Comparison of ENCODE assay signal across 36 cellular contexts in the genomic region with DNA sequence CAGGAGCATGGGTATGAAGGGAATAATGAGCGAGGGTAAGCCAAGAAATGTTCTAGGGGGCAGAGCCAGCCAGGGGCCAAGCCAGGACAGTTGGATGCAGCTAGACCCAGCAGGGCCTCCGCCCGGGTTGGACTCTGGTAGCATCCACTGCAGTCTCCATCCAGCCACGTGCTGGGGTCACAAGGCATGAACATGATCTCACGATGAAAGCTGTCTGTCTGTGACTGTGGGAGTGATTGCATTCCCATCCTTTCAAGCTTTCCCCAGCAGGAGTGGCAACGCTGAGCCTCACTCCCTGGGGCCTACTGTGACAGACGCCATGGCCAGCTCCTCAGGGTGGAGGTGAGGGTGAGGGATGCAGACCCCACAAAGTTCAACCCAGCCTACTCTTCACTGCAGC. TPM values are rescaled to one million over a fixed set of nuclear protein-coding genes. Genes with fewer than 3 reads are reported as not detected.
"Had no signal": no experiment of that assay in that cellular context is flagged by ENCODE, and none has a peak within 500 bp of the region (broad histone marks: within the 10 kb centered on the region; RNA-seq: fewer than 3 reads in every experiment).

No MANE protein-coding gene starts in this region.

- H3K27ac Mint-ChIP-seq: activated B cell treated with CpG ODN at 0.5 μM for 24 hours; activated CD4-positive, alpha-beta memory T cell treated with anti-CD3 and anti-CD28 coated beads for 36 hours; activated CD4-positive, alpha-beta T cell treated with anti-CD3 and anti-CD28 coated beads, Interleukin-2, amount 10 ng/mL, durations not matched to agents 24 days and 14 days; activated CD8-positive, alpha-beta T cell treated with anti-CD3 and anti-CD28 coated beads for 36 hours; activated naive CD4-positive, alpha-beta T cell treated with anti-CD3 and anti-CD28 coated beads for 36 hours; activated naive CD4-positive, alpha-beta T cell treated with anti-CD3 and anti-CD28 coated beads, Interleukin-2, amount 50 U/mL, for 72 hours; activated naive CD8-positive, alpha-beta T cell treated with anti-CD3 and anti-CD28 coated beads for 36 hours; activated T-cell treated with anti-CD3 and anti-CD28 coated beads, Interleukin-2, amount 50 U/mL, for 72 hours; activated T-helper 1 cell treated with anti-CD3 and anti-CD28 coated beads, Interleukin-12 subunit alpha, Interleukin-12 subunit beta, Interleukin-2, Interleukin-4 antibody, amounts not matched to agents 30 ng/mL and 10 ng/mL and 1 ng/mL, durations not matched to agents 14 hours and 24 hours and 36 hours; activated T-helper 17 cell treated with anti-CD3 and anti-CD28 coated beads, Interleukin-2, amount 50 U/mL, for 72 hours; T-helper 1 cell treated with Interleukin-12 subunit alpha and Interleukin-12 subunit beta and Interleukin-4 antibody, amounts not matched to agents 30 μg/mL and 1 μg/mL, for 36 hours; T-helper 2 cell treated with Interferon-gamma antibody and Interleukin-4, amounts not matched to agents 5 μg/mL and 100 μg/mL, for 36 hours had no signal

- DNase-seq: activated B cell treated with CpG ODN at 0.5 μM for 24 hours; activated CD4-positive, alpha-beta memory T cell treated with anti-CD3 and anti-CD28 coated beads for 36 hours; activated CD4-positive, alpha-beta T cell treated with anti-CD3 and anti-CD28 coated beads for 4 hours; activated CD4-positive, alpha-beta T cell treated with anti-CD3 and anti-CD28 coated beads, Interleukin-2, amount 10 ng/mL, durations not matched to agents 24 days and 14 days; activated CD4-positive, alpha-beta T cell treated with anti-CD3 and anti-CD28 coated beads, Interleukin-2, amount 50 U/mL, for 1 hour; activated CD4-positive, alpha-beta T cell treated with anti-CD3 and anti-CD28 coated beads, Interleukin-2, amount 50 U/mL, for 4 hours; activated CD4-positive, CD25-positive, alpha-beta regulatory T cell treated with anti-CD3 and anti-CD28 coated beads, Interleukin-2, amount 50 U/mL, for 72 hours; activated CD8-positive, alpha-beta memory T cell treated with anti-CD3 and anti-CD28 coated beads, Interleukin-2, amount 50 U/mL, for 4 hours; activated CD8-positive, alpha-beta T cell treated with anti-CD3 and anti-CD28 coated beads for 36 hours; activated effector memory CD4-positive, alpha-beta T cell treated with anti-CD3 and anti-CD28 coated beads, Interleukin-2, amount 50 U/mL, for 16 hours; activated gamma-delta T cell treated with Interleukin-2 at 50 U/mL for 16 hours; activated naive CD4-positive, alpha-beta T cell; activated naive CD4-positive, alpha-beta T cell treated with anti-CD3 and anti-CD28 coated beads for 36 hours; activated naive CD4-positive, alpha-beta T cell treated with anti-CD3 and anti-CD28 coated beads, Interleukin-2, amount 50 U/mL, for 16 hours; activated naive CD8-positive, alpha-beta T cell treated with anti-CD3 and anti-CD28 coated beads for 36 hours; activated T-cell treated with anti-CD3 and anti-CD28 coated beads for 4 hours; activated T-cell treated with anti-CD3 and anti-CD28 coated beads, Interleukin-2, amount 50 U/mL, for 1 hour; activated T-cell treated with anti-CD3 and anti-CD28 coated beads, Interleukin-2, amount 50 U/mL, for 4 hours; activated T-cell treated with anti-CD3 and anti-CD28 coated beads, Interleukin-2, amount 50 U/mL, for 72 hours; adrenal gland; amniotic stem cell; body of pancreas; brain microvascular endothelial cell; caudate nucleus; cerebellar nuclear complex; T-helper 1 cell; T-helper 2 cell; T-helper 9 cell had no signal

- FAIRE-seq: astrocyte, TTC549 had no signal

- H3K4me3 Mint-ChIP-seq: activated B cell treated with CpG ODN at 0.5 μM for 24 hours; activated CD4-positive, alpha-beta memory T cell treated with anti-CD3 and anti-CD28 coated beads for 36 hours; activated CD4-positive, alpha-beta T cell treated with anti-CD3 and anti-CD28 coated beads, Interleukin-2, amount 10 ng/mL, durations not matched to agents 24 days and 14 days; activated CD8-positive, alpha-beta T cell treated with anti-CD3 and anti-CD28 coated beads for 36 hours; activated naive CD4-positive, alpha-beta T cell treated with anti-CD3 and anti-CD28 coated beads for 36 hours; activated naive CD8-positive, alpha-beta T cell treated with anti-CD3 and anti-CD28 coated beads for 36 hours; activated T-cell treated with anti-CD3 and anti-CD28 coated beads, Interleukin-2, amount 50 U/mL, for 4 hours; activated T-cell treated with anti-CD3 and anti-CD28 coated beads, Interleukin-2, amount 50 U/mL, for 72 hours; activated T-helper 1 cell treated with anti-CD3 and anti-CD28 coated beads, Interleukin-12 subunit alpha, Interleukin-12 subunit beta, Interleukin-2, Interleukin-4 antibody, amounts not matched to agents 30 ng/mL and 10 ng/mL and 1 ng/mL, durations not matched to agents 14 hours and 24 hours and 36 hours; activated T-helper 17 cell treated with anti-CD3 and anti-CD28 coated beads, Interleukin-2, amount 50 U/mL, for 72 hours; central memory CD8-positive, alpha-beta T cell; T-helper 1 cell treated with Interleukin-12 subunit alpha and Interleukin-12 subunit beta and Interleukin-4 antibody, amounts not matched to agents 30 μg/mL and 1 μg/mL, for 36 hours; T-helper 2 cell treated with Interferon-gamma antibody and Interleukin-4, amounts not matched to agents 5 μg/mL and 100 μg/mL, for 36 hours had no signal

- H3K27me3 Mint-ChIP-seq: activated CD4-positive, alpha-beta T cell treated with anti-CD3 and anti-CD28 coated beads, Interleukin-2, amount 10 ng/mL, durations not matched to agents 24 days and 14 days; activated CD8-positive, alpha-beta T cell treated with anti-CD3 and anti-CD28 coated beads for 36 hours; activated naive CD8-positive, alpha-beta T cell treated with anti-CD3 and anti-CD28 coated beads for 36 hours had no signal

- ATAC-seq: activated CD8-positive, alpha-beta T cell treated with anti-CD3 and anti-CD28 coated beads for 36 hours; activated naive CD4-positive, alpha-beta T cell treated with anti-CD3 and anti-CD28 coated beads, Interleukin-2, amount 50 U/mL, for 72 hours; activated T-cell treated with anti-CD3 and anti-CD28 coated beads, Interleukin-2, amount 50 U/mL, for 4 hours; activated T-cell treated with anti-CD3 and anti-CD28 coated beads, Interleukin-2, amount 50 U/mL, for 72 hours; activated T-helper 17 cell treated with anti-CD3 and anti-CD28 coated beads, Interleukin-2, amount 50 U/mL, for 72 hours; body of pancreas had no signal

- H3K9me3 Mint-ChIP-seq: activated CD4-positive, alpha-beta T cell treated with anti-CD3 and anti-CD28 coated beads, Interleukin-2, amount 10 ng/mL, durations not matched to agents 24 days and 14 days had no signal

- H3K36me3 Mint-ChIP-seq: activated CD4-positive, alpha-beta memory T cell treated with anti-CD3 and anti-CD28 coated beads for 36 hours; activated naive CD8-positive, alpha-beta T cell treated with anti-CD3 and anti-CD28 coated beads for 36 hours had no signal

- H3K4me1 Mint-ChIP-seq: activated B cell treated with CpG ODN at 0.5 μM for 24 hours; activated CD4-positive, alpha-beta T cell treated with anti-CD3 and anti-CD28 coated beads, Interleukin-2, amount 10 ng/mL, durations not matched to agents 24 days and 14 days; activated naive CD8-positive, alpha-beta T cell treated with anti-CD3 and anti-CD28 coated beads for 36 hours; activated T-helper 17 cell treated with anti-CD3 and anti-CD28 coated beads, Interleukin-2, amount 50 U/mL, for 72 hours; central memory CD8-positive, alpha-beta T cell had no signal

RNA-seq across cellular contexts. Expression of a gene that starts 47.8 kb away (rescaled TPM):
- total RNA-seq: activated B cell treated with CpG ODN at 0.5 μM for 24 hours; activated naive CD8-positive, alpha-beta T cell treated with anti-CD3 and anti-CD28 coated beads for 36 hours had no signal
